In the genomic region with DNA sequence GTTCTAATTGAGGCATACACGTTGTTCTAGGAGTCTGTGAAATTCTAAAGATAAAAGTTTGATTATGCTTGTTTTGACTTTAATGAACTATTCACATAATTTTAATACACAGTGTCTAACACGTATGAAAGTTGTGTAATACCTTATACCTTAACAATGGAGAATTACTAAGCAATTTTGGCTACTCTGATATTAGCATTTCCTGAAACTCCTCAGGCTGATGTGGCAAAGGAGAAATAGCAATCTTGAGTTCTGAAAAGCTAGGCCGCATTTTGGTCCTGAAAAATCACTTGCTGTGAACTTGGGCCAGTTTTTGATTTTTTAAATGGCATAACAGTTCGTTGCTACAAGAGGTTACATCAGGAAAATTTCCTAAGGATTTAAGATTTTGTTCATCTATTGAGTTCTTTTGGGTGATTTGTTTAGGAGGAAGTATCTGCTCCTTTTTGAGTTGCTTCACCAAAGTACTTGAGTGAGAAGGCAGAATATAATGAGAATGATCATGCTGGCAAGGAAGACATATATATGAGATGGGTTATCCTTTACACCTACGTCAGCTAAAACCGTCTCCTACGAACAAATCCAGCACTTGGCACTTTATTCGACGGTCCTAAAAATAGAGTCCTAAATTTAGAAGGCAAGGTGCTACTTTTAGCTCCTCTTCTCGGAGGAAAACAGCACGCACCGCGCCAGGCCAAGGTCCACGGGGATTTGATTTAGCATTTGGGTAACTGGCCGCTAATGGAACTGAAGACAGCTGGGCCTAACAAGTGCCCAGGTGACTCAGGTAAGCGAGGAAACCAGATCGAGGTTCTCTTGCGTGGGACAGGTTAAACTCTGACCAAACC, we compare ENCODE assay signal across 8 cellular contexts. TPM values are rescaled to one million over a fixed set of nuclear protein-coding genes. Genes with fewer than 3 reads are reported as not detected.
DNase-seq lines count a peak whose midpoint lies in the region; ATAC-seq and TF ChIP-seq lines count a peak whose summit lies in the region.

No MANE protein-coding gene starts in this region.

- peak overlapping the region; percentile 96 for H3K27ac Mint-ChIP-seq in endothelial cell (ENCODE audit: unreplicated experiment)

- peak overlapping the region; percentile 97 to 100 (median 99) for H3K27ac ChIP-seq in BLaER1 treated with 17β-estradiol and CSF1 and Interleukin-3, amounts not matched to agents 10 nM and 100 nM
- peak overlapping the region; percentile 84 for H3K27ac ChIP-seq in RWPE2 (ENCODE audit: poor library complexity, severe bottlenecking)

- peak overlapping the region; percentile 90 for H3K4me3 Mint-ChIP-seq in endothelial cell (ENCODE audit: unreplicated experiment)

- peaks cover 4% of the 10 kb centered on the region for H3K36me3 Mint-ChIP-seq in endothelial cell (ENCODE audit: low read depth, unreplicated experiment)

- no peak; the same call in 2 of the 3 replicates for ATAC-seq in RWPE2 (ENCODE audit: low read depth)

- H3K9me3 Mint-ChIP-seq in endothelial cell (ENCODE audit: unreplicated experiment): no peaks in the 10 kb centered on the region

- TF ChIP-seq CTCF in RWPE2 (IDR thresholded peaks at IDR 0.05; ENCODE audit: poor library complexity, severe bottlenecking) (no peak), endothelial cell (IDR thresholded peaks at IDR 0.05; ENCODE audit: unreplicated experiment) (no peak)

- peak overlapping the region; percentile 65 to 86 (median 82) for H3K4me3 ChIP-seq in BLaER1 treated with 17β-estradiol and CSF1 and Interleukin-3, amounts not matched to agents 10 nM and 100 nM
- H3K4me3 ChIP-seq in H7 (ENCODE audit: insufficient read depth, low read depth, low read length) (peak overlapping the region; percentile 80), RWPE2 (ENCODE audit: severe bottlenecking) (peak overlapping the region; percentile 59)

- H3K4me2 ChIP-seq in BLaER1 treated with 17β-estradiol and CSF1 and Interleukin-3, amounts not matched to agents 10 nM and 100 nM: peak overlapping the region; percentile 84 to 97 (median 91)

- DNase-seq in H7 (no peak), RWPE2 (ENCODE audit: low spot score) (no peak), endothelial cell (ENCODE audit: low spot score) (no peak), myocyte (ENCODE audit: low read depth) (peak; percentile 76), NCI-H524 treated with DMSO at 0.1 percent for 48 hours (lab: John Stamatoyannopoulos, UW) (no peak), NK-92 (lab: John Stamatoyannopoulos, UW; ENCODE audit: unreplicated experiment) (no peak), DMS79 treated with DMSO at 0.1 percent for 48 hours (lab: John Stamatoyannopoulos, UW) (no peak)

- H3K4me1 Mint-ChIP-seq in endothelial cell (ENCODE audit: unreplicated experiment): peaks cover 20% of the 10 kb centered on the region

- H3K27me3 Mint-ChIP-seq in endothelial cell (ENCODE audit: unreplicated experiment): peaks cover 12% of the 10 kb centered on the region

- H3K36me3 ChIP-seq in BLaER1 treated with 17β-estradiol and CSF1 and Interleukin-3, amounts not matched to agents 10 nM and 100 nM: peaks cover 0 to 11% (median 7%) of the 10 kb centered on the region in 11 experiments; a peak in 12 of 22 replicates
- no peaks in the 10 kb centered on the region for H3K36me3 ChIP-seq in H7 (replicated peaks; ENCODE audit: control insufficient read depth, insufficient read depth, low read length)
- no peaks in the 10 kb centered on the region for H3K36me3 ChIP-seq in RWPE2 (ENCODE audit: low read depth)

- H3K27me3 ChIP-seq in BLaER1 treated with 17β-estradiol and CSF1 and Interleukin-3, amounts not matched to agents 10 nM and 100 nM: no peaks in the 10 kb centered on the region
- H3K27me3 ChIP-seq in H7 (ENCODE audit: control insufficient read depth, insufficient read depth, low read length) (no peaks in the 10 kb centered on the region; the same call in 1 of the 2 replicates), RWPE2 (ENCODE audit: insufficient read depth, poor library complexity, severe bottlenecking) (no peaks in the 10 kb centered on the region)

- peaks cover 4 to 21% (median 13%) of the 10 kb centered on the region in 11 experiments; a peak in 20 of 22 replicates for H3K9me3 ChIP-seq in BLaER1 treated with 17β-estradiol and CSF1 and Interleukin-3, amounts not matched to agents 10 nM and 100 nM (replicated peaks in 1 of 11)
- no peaks in the 10 kb centered on the region for H3K9me3 ChIP-seq in RWPE2 (ENCODE audit: severe bottlenecking)

- peaks cover 0 to 20% (median 9%) of the 10 kb centered on the region in 11 experiments; a peak in 8 of 22 replicates for H4K20me1 ChIP-seq in BLaER1 treated with 17β-estradiol and CSF1 and Interleukin-3, amounts not matched to agents 10 nM and 100 nM

- peak overlapping the region; percentile 96 to 99 (median 98) for H3K9ac ChIP-seq in BLaER1 treated with 17β-estradiol and CSF1 and Interleukin-3, amounts not matched to agents 10 nM and 100 nM

- peaks cover 28 to 36% (median 34%) of the 10 kb centered on the region in 10 experiments for H3K4me1 ChIP-seq in BLaER1 treated with 17β-estradiol and CSF1 and Interleukin-3, amounts not matched to agents 10 nM and 100 nM
- peaks cover 21% of the 10 kb centered on the region for H3K4me1 ChIP-seq in RWPE2 (ENCODE audit: insufficient read depth, poor library complexity, severe bottlenecking)

RNA-seq across cellular contexts. Expression of a gene that starts 32.2 kb away (rescaled TPM):
- 11.0 and 13.4 TPM in 2 replicates for total RNA-seq in H7 (2014; rRNA removed; shearing (Covaris generic))
- total RNA-seq in endothelial cell (ENCODE audit: unreplicated experiment) (19.8 TPM), myocyte (12.5 and 24.4 TPM in 2 replicates)
- polyA plus RNA-seq in myocyte (2012): 7.9 TPM
